ENCODE assay signal across 31 cellular contexts in genomic region chr4:70954032-70954431, GRCh38. TPM values are rescaled to one million over a fixed set of nuclear protein-coding genes. Genes with fewer than 3 reads are reported as not detected.
A peak's percentile ranks its signal among the peaks of the same experiment; 100 is the strongest.
DNase-seq lines count a peak whose midpoint lies in the region; ATAC-seq, FAIRE-seq and TF ChIP-seq lines count a peak whose summit lies in the region.
"Had no signal": no experiment of that assay in that cellular context is flagged by ENCODE, and none has a peak within 500 bp of the region (broad histone marks: within the 10 kb centered on the region; RNA-seq: fewer than 3 reads in every experiment).

No MANE protein-coding gene starts in this region.

- intact Hi-C loops in posterior vena cava (cut with DNase I), result no loop called here
- intact Hi-C loops in HepG2 (cut with micrococcal nuclease; ENCODE audit: unreplicated experiment), result no loop called here

- H2AFZ ChIP-seq in HepG2 (ENCODE audit: low read length), result no peak overlapping the region

- TF ChIP-seq EP300 in HepG2 (IDR thresholded peaks at IDR 0.05; ENCODE audit: low read depth in 2 of 2, low read length in 2 of 2) (no peak), HepG2 (CRISPR knock-in tag; IDR thresholded peaks at IDR 0.05; ENCODE audit: borderline replicate concordance) (no peak)

- FAIRE-seq in HepG2 (lab: Jason Lieb, UNC), result no peak
- FAIRE-seq: A204.1, islet of Langerhans, small intestine had no signal

- no peak overlapping the region for H3K4me2 ChIP-seq in HepG2 (ENCODE audit: low read depth, low read length)

- no peaks in the 10 kb centered on the region for H3K79me2 ChIP-seq in HepG2 (ENCODE audit: insufficient read depth, low read length)

- CTCF ChIA-PET in HepG2 (lab: Yijun Ruan, JAX; ENCODE audit: low intra/inter-chr PET ratio, low total read pairs), result no interaction called here

- no peak overlapping the region for H3K9ac ChIP-seq in HepG2 (ENCODE audit: insufficient read depth, low read depth, low read length)

- TF ChIP-seq RAD21 in HepG2 (CRISPR knock-in tag; IDR thresholded peaks at IDR 0.05), result no peak

- H3K4me3 Mint-ChIP-seq in stimulated activated naive CD8-positive, alpha-beta T cell treated with anti-CD3 and anti-CD28 coated beads, Interleukin-15, amount 100 ng/mL, for 72 hours, result no peak overlapping the region
- H3K4me3 Mint-ChIP-seq: B cell; effector memory CD8-positive, alpha-beta T cell had no signal

- in situ Hi-C loops in astrocyte of the spinal cord (cut with HindIII; ENCODE audit: low sequenced_read_pairs) (no loop called here), HepG2 (cut with HindIII; ENCODE audit: extremely low pct_ligation_motif_present, low pct_unique_long_range_greater_than_20kb) (no loop called here)

- no peaks in the 10 kb centered on the region for H3K27me3 ChIP-seq in HepG2 (ENCODE audit: control insufficient read depth in 1 of 2, insufficient read depth in 2 of 2, low read length in 2 of 2)
- H3K27me3 ChIP-seq: breast epithelium, colonic mucosa, gastroesophageal sphincter, SJSA1, upper lobe of left lung had no signal

- H3K27ac ChIP-seq in HepG2 (ENCODE audit: extremely low read length, insufficient read depth, low read length), result no peak overlapping the region
- H3K27ac ChIP-seq: breast epithelium, colonic mucosa, gastroesophageal sphincter, left ventricle myocardium inferior, SJSA1, upper lobe of left lung had no signal

- no peaks in the 10 kb centered on the region for H3K27me3 Mint-ChIP-seq in stimulated activated naive CD8-positive, alpha-beta T cell treated with anti-CD3 and anti-CD28 coated beads, Interleukin-15, amount 100 ng/mL, for 72 hours
- H3K27me3 Mint-ChIP-seq: B cell; effector memory CD8-positive, alpha-beta T cell; naive B cell had no signal

- no peak overlapping the region for H3K27ac Mint-ChIP-seq in stimulated activated naive CD8-positive, alpha-beta T cell treated with anti-CD3 and anti-CD28 coated beads, Interleukin-15, amount 100 ng/mL, for 72 hours
- H3K27ac Mint-ChIP-seq: B cell; effector memory CD8-positive, alpha-beta T cell had no signal

- peak; percentile 57 for ATAC-seq in stimulated activated naive CD8-positive, alpha-beta T cell treated with anti-CD3 and anti-CD28 coated beads, Interleukin-15, amount 100 ng/mL, for 72 hours
- no peak for ATAC-seq in stimulated activated naive CD8-positive, alpha-beta T cell treated with anti-CD3 and anti-CD28 coated beads, Interleukin-15, Interleukin-2, amounts not matched to agents 100 U/mL and 50 U/mL, for 24 hours
- no peak for ATAC-seq in HepG2
- ATAC-seq: effector memory CD8-positive, alpha-beta T cell; esophagus mucosa; gastroesophageal sphincter; Panc1 had no signal

- H3K9me3 Mint-ChIP-seq in stimulated activated naive CD8-positive, alpha-beta T cell treated with anti-CD3 and anti-CD28 coated beads, Interleukin-15, amount 100 ng/mL, for 72 hours, result no peaks in the 10 kb centered on the region
- H3K9me3 Mint-ChIP-seq: effector memory CD8-positive, alpha-beta T cell; naive B cell had no signal

- H3K4me3 ChIP-seq in astrocyte of the spinal cord (ENCODE audit: low read depth, low read length) (no peak overlapping the region), HepG2 (replicated peaks in 1 of 3; ENCODE audit: insufficient read depth in 1 of 3, low read depth in 2 of 3, low read length in 3 of 3) (no peak overlapping the region)
- H3K4me3 ChIP-seq: breast epithelium, colonic mucosa, gastroesophageal sphincter, left ventricle myocardium inferior, SJSA1, upper lobe of left lung had no signal

- no peaks in the 10 kb centered on the region for H3K9me3 ChIP-seq in HepG2 (ENCODE audit: low read length)
- H3K9me3 ChIP-seq: breast epithelium, colonic mucosa, gastroesophageal sphincter, left ventricle myocardium inferior, SJSA1, upper lobe of left lung had no signal

- BruUV-seq in HepG2 (replicated peaks; lab: Mats Ljungman, UMichigan), result no TSS peak

- TF ChIP-seq CTCF in astrocyte of the spinal cord (IDR thresholded peaks at IDR 0.05; ENCODE audit: low read depth, low read length) (no peak), HepG2 (CRISPR knock-in tag; IDR thresholded peaks at IDR 0.05) (no peak)

- H3K4me1 ChIP-seq in HepG2 (ENCODE audit: insufficient read depth, low read length), result peaks cover 5% of the 10 kb centered on the region; the same call in 1 of the 2 replicates
- H3K4me1 ChIP-seq: breast epithelium, colonic mucosa had no signal

- POLR2A ChIA-PET in HepG2 (lab: Yijun Ruan, JAX), result no interaction called here

- DNase-seq in stimulated activated naive CD8-positive, alpha-beta T cell treated with anti-CD3 and anti-CD28 coated beads, Interleukin-15, amount 100 ng/mL, for 72 hours, result no peak
- DNase-seq in stimulated activated naive CD8-positive, alpha-beta T cell treated with anti-CD3 and anti-CD28 coated beads, Interleukin-15, Interleukin-2, amounts not matched to agents 100 U/mL and 50 U/mL, for 24 hours, result no peak
- DNase-seq in MV-4-11 (lab: John Stamatoyannopoulos, UW) (peak; percentile 43), astrocyte of the spinal cord (ENCODE audit: low read depth, low spot score) (peak; percentile 32), posterior vena cava (ENCODE audit: low spot score) (no peak), DMS79 (lab: John Stamatoyannopoulos, UW) (no peak), HepG2 (ENCODE audit: low spot score) (no peak)
- DNase-seq in activated CD4-positive, alpha-beta T cell treated with anti-CD3 and anti-CD28 coated beads, Interleukin-2, amount 50 U/mL, for 1 hour, result no peak
- DNase-seq: activated CD4-positive, alpha-beta T cell treated with anti-CD3 and anti-CD28 coated beads for 1 hour; activated T-cell treated with anti-CD3 and anti-CD28 coated beads, Interleukin-2, amount 50 U/mL, for 1 hour; colonic mucosa; effector memory CD8-positive, alpha-beta T cell; hippocampal formation; KG1; left ventricle myocardium inferior; naive B cell; NCI-H1092 treated with DMSO at 0.1 percent for 48 hours; NCI-H2029 treated with DMSO at 0.1 percent for 48 hours; NCI-H446 treated with DMSO at 0.1 percent for 48 hours; small intestine; stimulated activated CD4-positive, alpha-beta T cell treated with anti-CD3 and anti-CD28 coated beads, Interleukin-2, amount 100 ng/mL, for 24 hours; substantia nigra; upper lobe of left lung had no signal

- no peaks in the 10 kb centered on the region; the same call in 1 of the 2 replicates for H4K20me1 ChIP-seq in HepG2 (ENCODE audit: insufficient read depth, low read length)

- TF ChIP-seq POLR2A in HepG2 (IDR thresholded peaks at IDR 0.05; ENCODE audit: insufficient read depth in 1 of 2, low read depth in 2 of 2, low read length in 2 of 2), result no peak

- WGBS in HepG2 (ENCODE audit: low lambda C conversion rate), result 94% methylated on average over 1 of the region's 1 CpG

- H3K4me1 Mint-ChIP-seq in stimulated activated naive CD8-positive, alpha-beta T cell treated with anti-CD3 and anti-CD28 coated beads, Interleukin-15, amount 100 ng/mL, for 72 hours, result peaks cover 23% of the 10 kb centered on the region

- H3K36me3 ChIP-seq in HepG2 (replicated peaks in 1 of 2; ENCODE audit: control insufficient read depth in 1 of 2, insufficient read depth in 2 of 2, low read length in 2 of 2), result peaks cover 0 to 3% of the 10 kb centered on the region in 2 experiments; a peak in 1 of 5 replicates
- H3K36me3 ChIP-seq: breast epithelium, colonic mucosa had no signal

RNA-seq across cellular contexts. Expression of gene DCK, which starts 39.4 kb away (rescaled TPM):
- total RNA-seq in posterior vena cava (10 to 100 TPM; 12.8 to 13.2 TPM), HepG2 (2016; rRNA removed; fragmentation: Illumina TruSeq; extraction: Trizol) (21.8 and 33.5 TPM in 2 replicates)
- total RNA-seq in HepG2 (2016; cell fraction: cytosol; rRNA removed; fragmentation: Illumina TruSeq; extraction: Trizol; ENCODE audit: low read depth), result 3.2 and 3.3 TPM in 2 replicates
- total RNA-seq in HepG2 (2016; cell fraction: insoluble cytoplasmic fraction; rRNA removed; fragmentation: Illumina TruSeq; extraction: Trizol), result 22.5 and 31.3 TPM in 2 replicates
- total RNA-seq in HepG2 (2016; cell fraction: membrane; rRNA removed; fragmentation: Illumina TruSeq; extraction: Trizol), result 12.4 and 13.6 TPM in 2 replicates
- 13.0 and 17.9 TPM in 2 replicates for total RNA-seq in HepG2 (2016; cell fraction: nucleus; rRNA removed; fragmentation: Illumina TruSeq; extraction: Trizol)
- polyA plus RNA-seq in HepG2 (2011; rRNA removed), result 3.3 and 5.7 TPM in 2 replicates
- 2.4 and 3.3 TPM in 2 replicates for polyA plus RNA-seq in HepG2 (2011; cell fraction: cytosol; rRNA removed)
- polyA plus RNA-seq in HepG2 (2011; cell fraction: nucleus; rRNA removed), result 1.6 and 2.1 TPM in 2 replicates
- 5.4 and 10.5 TPM in 2 replicates for polyA plus RNA-seq in HepG2 (2012)
- polyA plus RNA-seq in HepG2 (2016; cell fraction: cytosol; fragmentation: Illumina TruSeq; extraction: Trizol; ENCODE audit: low read depth), result 2.2 and 2.3 TPM in 2 replicates
- polyA plus RNA-seq in HepG2 (2016; cell fraction: insoluble cytoplasmic fraction; fragmentation: Illumina TruSeq; extraction: Trizol; ENCODE audit: low read depth), result 34.0 and 37.2 TPM in 2 replicates
- 7.5 and 8.5 TPM in 2 replicates for polyA plus RNA-seq in HepG2 (2016; cell fraction: membrane; fragmentation: Illumina TruSeq; extraction: Trizol; ENCODE audit: low read depth)
- polyA plus RNA-seq in HepG2 (2016; cell fraction: nucleus; fragmentation: Illumina TruSeq; extraction: Trizol; ENCODE audit: insufficient read depth, low read depth), result 16.6 and 18.1 TPM in 2 replicates
- 1.2 TPM in 2 replicates for polyA minus RNA-seq in HepG2 (2011; rRNA and poly(A)+ RNA removed; ENCODE audit: low replicate concordance)
- 4.8 TPM in 2 replicates for polyA minus RNA-seq in HepG2 (2011; cell fraction: cytosol; rRNA and poly(A)+ RNA removed)
- 5.1 and 13.9 TPM in 2 replicates for polyA minus RNA-seq in HepG2 (2011; cell fraction: nucleus; rRNA and poly(A)+ RNA removed)

RNA-seq across cellular contexts. Expression of gene MOB1B, which starts 51.9 kb away (rescaled TPM):
- 10 to 100 TPM; 21.8 to 29.1 TPM for total RNA-seq in posterior vena cava
- 4.0 and 6.8 TPM in 2 replicates for total RNA-seq in HepG2 (2016; rRNA removed; fragmentation: Illumina TruSeq; extraction: Trizol)
- 5.0 and 5.6 TPM in 2 replicates for total RNA-seq in HepG2 (2016; cell fraction: cytosol; rRNA removed; fragmentation: Illumina TruSeq; extraction: Trizol; ENCODE audit: low read depth)
- 3.6 and 6.8 TPM in 2 replicates for total RNA-seq in HepG2 (2016; cell fraction: insoluble cytoplasmic fraction; rRNA removed; fragmentation: Illumina TruSeq; extraction: Trizol)
- total RNA-seq in HepG2 (2016; cell fraction: membrane; rRNA removed; fragmentation: Illumina TruSeq; extraction: Trizol), result 2.5 TPM in 2 replicates
- 8.2 and 8.3 TPM in 2 replicates for total RNA-seq in HepG2 (2016; cell fraction: nucleus; rRNA removed; fragmentation: Illumina TruSeq; extraction: Trizol)
- polyA plus RNA-seq in HepG2 (2011; rRNA removed), result 3.9 and 4.1 TPM in 2 replicates
- 1.1 and 1.8 TPM in 2 replicates for polyA plus RNA-seq in HepG2 (2011; cell fraction: cytosol; rRNA removed)
- 2.5 and 4.6 TPM in 2 replicates for polyA plus RNA-seq in HepG2 (2011; cell fraction: nucleus; rRNA removed)
- 4.6 TPM in 2 replicates for polyA plus RNA-seq in HepG2 (2012)
- 0.23 and 0.25 TPM in 2 replicates for polyA plus RNA-seq in HepG2 (2016; cell fraction: cytosol; fragmentation: Illumina TruSeq; extraction: Trizol; ENCODE audit: low read depth)
- 8.2 and 8.5 TPM in 2 replicates for polyA plus RNA-seq in HepG2 (2016; cell fraction: insoluble cytoplasmic fraction; fragmentation: Illumina TruSeq; extraction: Trizol; ENCODE audit: low read depth)
- polyA plus RNA-seq in HepG2 (2016; cell fraction: membrane; fragmentation: Illumina TruSeq; extraction: Trizol; ENCODE audit: low read depth), result 0.68 and 0.73 TPM in 2 replicates
- 11.2 and 12.5 TPM in 2 replicates for polyA plus RNA-seq in HepG2 (2016; cell fraction: nucleus; fragmentation: Illumina TruSeq; extraction: Trizol; ENCODE audit: insufficient read depth, low read depth)
- 8.6 and 10.3 TPM in 2 replicates for polyA minus RNA-seq in HepG2 (2011; rRNA and poly(A)+ RNA removed; ENCODE audit: low replicate concordance)
- 12.0 and 13.8 TPM in 2 replicates for polyA minus RNA-seq in HepG2 (2011; cell fraction: cytosol; rRNA and poly(A)+ RNA removed)
- 14.9 and 18.5 TPM in 2 replicates for polyA minus RNA-seq in HepG2 (2011; cell fraction: nucleus; rRNA and poly(A)+ RNA removed)

Comparison
In these comparisons a context has a peak if more than half of its experiments do, and no peak if none do; other contexts are left out.
1. DNase-seq: peak in MV-4-11 (single experiment) and astrocyte of the spinal cord (single experiment); none in stimulated activated naive CD8-positive, alpha-beta T cell treated with anti-CD3 and anti-CD28 coated beads, Interleukin-15, amount 100 ng/mL, for 72 hours (0 of 2), stimulated activated naive CD8-positive, alpha-beta T cell treated with anti-CD3 and anti-CD28 coated beads, Interleukin-15, Interleukin-2, amounts not matched to agents 100 U/mL and 50 U/mL, for 24 hours (single experiment), posterior vena cava (single experiment), DMS79 (single experiment), HepG2 (single experiment) and activated CD4-positive, alpha-beta T cell treated with anti-CD3 and anti-CD28 coated beads, Interleukin-2, amount 50 U/mL, for 1 hour (single experiment).